In genomic region chr7:142671506-142671905, GRCh38 we compare ENCODE assay signal across 27 cellular contexts.
DNase-seq lines count a peak whose midpoint lies in the region; ATAC-seq and TF ChIP-seq lines count a peak whose summit lies in the region.
"Had no signal": no experiment of that assay in that cellular context is flagged by ENCODE, and none has a peak within 500 bp of the region (broad histone marks: within the 10 kb centered on the region; RNA-seq: fewer than 3 reads in every experiment).

No MANE protein-coding gene starts in this region.

- peak overlapping the region; percentile 6 for H3K4me3 Mint-ChIP-seq in activated naive CD4-positive, alpha-beta T cell treated with anti-CD3 and anti-CD28 coated beads, Interleukin-2, amount 50 U/mL, for 24 hours
- no peak overlapping the region for H3K4me3 Mint-ChIP-seq in activated naive CD4-positive, alpha-beta T cell treated with anti-CD3 and anti-CD28 coated beads, Interleukin-2, amount 10 ng/mL, durations not matched to agents 7 days and 5 days
- no peak overlapping the region for H3K4me3 Mint-ChIP-seq in activated naive CD8-positive, alpha-beta T cell
- no peak overlapping the region for H3K4me3 Mint-ChIP-seq in stimulated activated memory B cell treated with anti-CD40 and anti-IgM and Interleukin-4, amounts not matched to agents 10 μg/mL and 1 μg/mL and 100 μg/mL, for 72 hours
- H3K4me3 Mint-ChIP-seq: effector memory CD8-positive, alpha-beta T cell; neural progenitor cell had no signal

- ATAC-seq in stimulated activated memory B cell treated with anti-CD40 and anti-IgM and Interleukin-4, amounts not matched to agents 10 μg/mL and 1 μg/mL and 100 μg/mL, for 72 hours, result peak; percentile 68
- ATAC-seq: effector memory CD8-positive, alpha-beta T cell; HepG2; left cardiac atrium; stimulated activated naive CD8-positive, alpha-beta T cell treated with anti-CD3 and anti-CD28 coated beads, Interleukin-15, Interleukin-2, amounts not matched to agents 100 U/mL and 50 U/mL, for 24 hours had no signal

- H3K27me3 Mint-ChIP-seq in activated naive CD4-positive, alpha-beta T cell treated with anti-CD3 and anti-CD28 coated beads, Interleukin-2, amount 50 U/mL, for 24 hours, result no peaks in the 10 kb centered on the region
- no peaks in the 10 kb centered on the region for H3K27me3 Mint-ChIP-seq in activated naive CD4-positive, alpha-beta T cell treated with anti-CD3 and anti-CD28 coated beads, Interleukin-2, amount 10 ng/mL, durations not matched to agents 7 days and 5 days
- no peaks in the 10 kb centered on the region for H3K27me3 Mint-ChIP-seq in activated naive CD8-positive, alpha-beta T cell
- no peaks in the 10 kb centered on the region for H3K27me3 Mint-ChIP-seq in stimulated activated memory B cell treated with anti-CD40 and anti-IgM and Interleukin-4, amounts not matched to agents 10 μg/mL and 1 μg/mL and 100 μg/mL, for 72 hours
- H3K27me3 Mint-ChIP-seq: CD8-positive, alpha-beta memory T cell; effector memory CD8-positive, alpha-beta T cell had no signal

- H3K4me2 ChIP-seq in MM.1S (ENCODE audit: low read depth, low read length), result no peak overlapping the region
- H3K4me2 ChIP-seq: neural progenitor cell had no signal

- peaks cover 10% of the 10 kb centered on the region for H3K4me1 ChIP-seq in MM.1S (ENCODE audit: low read length)
- H3K4me1 ChIP-seq: neural progenitor cell, vagina had no signal

- no peaks in the 10 kb centered on the region for H3K9me3 Mint-ChIP-seq in activated naive CD4-positive, alpha-beta T cell treated with anti-CD3 and anti-CD28 coated beads, Interleukin-2, amount 50 U/mL, for 24 hours
- no peaks in the 10 kb centered on the region for H3K9me3 Mint-ChIP-seq in activated naive CD4-positive, alpha-beta T cell treated with anti-CD3 and anti-CD28 coated beads, Interleukin-2, amount 10 ng/mL, durations not matched to agents 7 days and 5 days
- H3K9me3 Mint-ChIP-seq in activated naive CD8-positive, alpha-beta T cell (ENCODE audit: low read depth), result no peaks in the 10 kb centered on the region
- no peaks in the 10 kb centered on the region for H3K9me3 Mint-ChIP-seq in stimulated activated memory B cell treated with anti-CD40 and anti-IgM and Interleukin-4, amounts not matched to agents 10 μg/mL and 1 μg/mL and 100 μg/mL, for 72 hours
- H3K9me3 Mint-ChIP-seq: CD8-positive, alpha-beta memory T cell; effector memory CD8-positive, alpha-beta T cell; neural progenitor cell had no signal

- H4K20me1 ChIP-seq in MM.1S (ENCODE audit: insufficient read depth, low read length), result no peaks in the 10 kb centered on the region

- H3K36me3 Mint-ChIP-seq in activated naive CD4-positive, alpha-beta T cell treated with anti-CD3 and anti-CD28 coated beads, Interleukin-2, amount 50 U/mL, for 24 hours, result no peaks in the 10 kb centered on the region
- no peaks in the 10 kb centered on the region for H3K36me3 Mint-ChIP-seq in activated naive CD4-positive, alpha-beta T cell treated with anti-CD3 and anti-CD28 coated beads, Interleukin-2, amount 10 ng/mL, durations not matched to agents 7 days and 5 days
- no peaks in the 10 kb centered on the region for H3K36me3 Mint-ChIP-seq in activated naive CD8-positive, alpha-beta T cell
- no peaks in the 10 kb centered on the region for H3K36me3 Mint-ChIP-seq in stimulated activated memory B cell treated with anti-CD40 and anti-IgM and Interleukin-4, amounts not matched to agents 10 μg/mL and 1 μg/mL and 100 μg/mL, for 72 hours
- H3K36me3 Mint-ChIP-seq: CD8-positive, alpha-beta memory T cell; neural progenitor cell had no signal

- H3K79me2 ChIP-seq in MM.1S (ENCODE audit: low read length), result no peaks in the 10 kb centered on the region
- H3K79me2 ChIP-seq: parathyroid adenoma had no signal

- no peaks in the 10 kb centered on the region for H3K9me2 ChIP-seq in MM.1S (replicated peaks; ENCODE audit: insufficient read depth, low read length)

- no peak overlapping the region for H3K9ac ChIP-seq in MM.1S (ENCODE audit: low read length)
- H3K9ac ChIP-seq: neural progenitor cell, parathyroid adenoma had no signal

- CTCF ChIA-PET in activated naive CD4-positive, alpha-beta T cell treated with anti-CD3 and anti-CD28 coated beads, Interleukin-2, amount 10 ng/mL, durations not matched to agents 7 days and 5 days (lab: Charles Lee), result interaction anchor here (0.8 to 7.2 kb wide), 3 partner anchors 82 to 127 kb away, joined by 3 to 66 read pairs (median 4); no protein-coding TSS in a partner anchor

- peaks cover 39% of the 10 kb centered on the region for H3K4me1 Mint-ChIP-seq in activated naive CD4-positive, alpha-beta T cell treated with anti-CD3 and anti-CD28 coated beads, Interleukin-2, amount 50 U/mL, for 24 hours
- H3K4me1 Mint-ChIP-seq in activated naive CD4-positive, alpha-beta T cell treated with anti-CD3 and anti-CD28 coated beads, Interleukin-2, amount 10 ng/mL, durations not matched to agents 7 days and 5 days, result peaks cover 36% of the 10 kb centered on the region
- H3K4me1 Mint-ChIP-seq in activated naive CD8-positive, alpha-beta T cell (ENCODE audit: low read depth), result peaks cover 26% of the 10 kb centered on the region
- H3K4me1 Mint-ChIP-seq in stimulated activated memory B cell treated with anti-CD40 and anti-IgM and Interleukin-4, amounts not matched to agents 10 μg/mL and 1 μg/mL and 100 μg/mL, for 72 hours, result peaks cover 27% of the 10 kb centered on the region
- H3K4me1 Mint-ChIP-seq: neural progenitor cell had no signal

- H3K9me3 ChIP-seq in MM.1S (replicated peaks; ENCODE audit: insufficient read depth, low read length), result no peaks in the 10 kb centered on the region
- H3K9me3 ChIP-seq: thoracic aorta, vagina had no signal

- H3K27ac Mint-ChIP-seq in activated naive CD4-positive, alpha-beta T cell treated with anti-CD3 and anti-CD28 coated beads, Interleukin-2, amount 50 U/mL, for 24 hours, result peak overlapping the region; percentile 41
- H3K27ac Mint-ChIP-seq in activated naive CD4-positive, alpha-beta T cell treated with anti-CD3 and anti-CD28 coated beads, Interleukin-2, amount 10 ng/mL, durations not matched to agents 7 days and 5 days, result no peak overlapping the region
- H3K27ac Mint-ChIP-seq in activated naive CD8-positive, alpha-beta T cell, result peak overlapping the region; percentile 35
- H3K27ac Mint-ChIP-seq in stimulated activated memory B cell treated with anti-CD40 and anti-IgM and Interleukin-4, amounts not matched to agents 10 μg/mL and 1 μg/mL and 100 μg/mL, for 72 hours, result peak overlapping the region; percentile 64
- H3K27ac Mint-ChIP-seq: neural progenitor cell had no signal

- H3K27ac ChIP-seq in MM.1S (ENCODE audit: low read length), result no peak overlapping the region
- H3K27ac ChIP-seq: neural progenitor cell, parathyroid adenoma, thoracic aorta, vagina had no signal

- no peak overlapping the region for H2AFZ ChIP-seq in MM.1S (ENCODE audit: low read length)
- H2AFZ ChIP-seq: neural progenitor cell, parathyroid adenoma had no signal

- H3K4me3 ChIP-seq in MM.1S (ENCODE audit: low read length), result no peak overlapping the region
- H3K4me3 ChIP-seq: neural progenitor cell, thoracic aorta, vagina had no signal

- DNase-seq in activated naive CD4-positive, alpha-beta T cell treated with anti-CD3 and anti-CD28 coated beads, Interleukin-2, amount 10 ng/mL, durations not matched to agents 7 days and 5 days, result no peak
- DNase-seq in MM.1S (peak; percentile 18), NCI-H2227 treated with DMSO at 0.1 percent for 48 hours (lab: John Stamatoyannopoulos, UW) (no peak), kidney glomerular epithelial cell (lab: John Stamatoyannopoulos, UW) (no peak), NCI-H748 (lab: John Stamatoyannopoulos, UW; ENCODE audit: unreplicated experiment) (no peak)
- DNase-seq: activated CD8-positive, alpha-beta memory T cell treated with anti-CD3 and anti-CD28 coated beads for 24 hours; activated T-cell treated with anti-CD3 and anti-CD28 coated beads for 4 hours; CD8-positive, alpha-beta memory T cell; central memory CD4-positive, alpha-beta T cell; DMS 273 treated with DMSO at 0.1 percent for 48 hours; effector memory CD8-positive, alpha-beta T cell; HCEC 1CT; hippocampal formation; left cardiac atrium; NCI-H1048; NCI-H446 treated with DMSO at 0.1 percent for 48 hours; small intestine; stimulated activated naive CD8-positive, alpha-beta T cell treated with anti-CD3 and anti-CD28 coated beads, Interleukin-15, Interleukin-2, amounts not matched to agents 100 U/mL and 50 U/mL, for 24 hours; T-helper 2 cell had no signal

- peaks cover 4% of the 10 kb centered on the region; the same call in 1 of the 2 replicates for H3F3A ChIP-seq in MM.1S (ENCODE audit: insufficient read depth, low read length)

- TF ChIP-seq CTCF in MM.1S (IDR thresholded peaks at IDR 0.05; ENCODE audit: low read length), result no peak

- H3K36me3 ChIP-seq in MM.1S (replicated peaks; ENCODE audit: insufficient read depth, low read length), result no peaks in the 10 kb centered on the region
- H3K36me3 ChIP-seq: neural progenitor cell, thoracic aorta, vagina had no signal

- H3K27me3 ChIP-seq in MM.1S (replicated peaks; ENCODE audit: insufficient read depth, low read length), result no peaks in the 10 kb centered on the region
- H3K27me3 ChIP-seq: neural progenitor cell, vagina had no signal
